In genomic region chr7:5888021-5888420, GRCh38 we compare ENCODE assay signal across 7 cellular contexts. TPM values are rescaled to one million over a fixed set of nuclear protein-coding genes. Genes with fewer than 3 reads are reported as not detected.
"Had no signal": no experiment of that assay in that cellular context is flagged by ENCODE, and none has a peak within 500 bp of the region (broad histone marks: within the 10 kb centered on the region; RNA-seq: fewer than 3 reads in every experiment).

No MANE protein-coding gene starts in this region.

RNA-seq across cellular contexts. Expression of gene OCM, which starts 7.4 kb away (rescaled TPM):
- total RNA-seq: activated CD8-positive, alpha-beta T cell treated with anti-CD3 and anti-CD28 coated beads, Interleukin-2, amount 10 ng/mL, durations not matched to agents 7 days and 5 days; adrenal gland; cardiac septum; K562; OCI-LY7; SK-MEL-5; WTC11 had no signal
- polyA plus RNA-seq: K562 had no signal
